22 cellular contexts compared by ENCODE assay signal in genomic region chr1:185419718-185420117, GRCh38.
DNase-seq lines count a peak whose midpoint lies in the region; ATAC-seq and TF ChIP-seq lines count a peak whose summit lies in the region.
"Had no signal": no experiment of that assay in that cellular context is flagged by ENCODE, and none has a peak within 500 bp of the region (broad histone marks: within the 10 kb centered on the region; RNA-seq: fewer than 3 reads in every experiment).

No MANE protein-coding gene starts in this region.

- H2BK5ac ChIP-seq in IMR-90 (ENCODE audit: low read depth, low read length, poor library complexity, severe bottlenecking) = no peak overlapping the region

- no peaks in the 10 kb centered on the region; the same call in 1 of the 2 replicates for H3K9me1 ChIP-seq in IMR-90 (ENCODE audit: insufficient read depth, low read length)

- dilution Hi-C loops in IMR-90 (cut with HindIII; ENCODE audit: low sequenced_read_pairs, unreplicated experiment) = no loop called here

- peaks cover 2% of the 10 kb centered on the region; the same call in 1 of the 2 replicates for H3K4me1 ChIP-seq in IMR-90 (ENCODE audit: control insufficient read depth, insufficient read depth, low read length)
- H3K4me1 ChIP-seq in osteoblast (ENCODE audit: insufficient read depth, low read length) = no peaks in the 10 kb centered on the region
- H3K4me1 ChIP-seq in right atrium auricular region = no peaks in the 10 kb centered on the region
- H3K4me1 ChIP-seq: breast epithelium, gastrocnemius medialis, prostate gland had no signal

- intact Hi-C loops in IMR-90 (cut with micrococcal nuclease) = no loop called here

- no peak overlapping the region for H3K4me3 ChIP-seq in IMR-90 (ENCODE audit: insufficient read depth, low read depth, low read length)
- H3K4me3 ChIP-seq in epithelial cell of esophagus (ENCODE audit: low read length) = no peak overlapping the region
- no peak overlapping the region for H3K4me3 ChIP-seq in osteoblast (ENCODE audit: insufficient read depth, low read length)
- no peak overlapping the region for H3K4me3 ChIP-seq in right atrium auricular region
- H3K4me3 ChIP-seq: breast epithelium, gastrocnemius medialis, lung, prostate gland had no signal

- no peak overlapping the region for H4K8ac ChIP-seq in IMR-90 (ENCODE audit: low read depth in 2 of 2, low read length in 2 of 2)

- peak; percentile 48 for ATAC-seq in IMR-90 (ENCODE audit: low read depth)
- ATAC-seq: gastrocnemius medialis, WTC11 had no signal

- H3K27ac ChIP-seq in IMR-90 (ENCODE audit: insufficient read depth, low read length) = no peak overlapping the region
- no peak overlapping the region for H3K27ac ChIP-seq in osteoblast (ENCODE audit: low read depth, low read length)
- no peak overlapping the region for H3K27ac ChIP-seq in right atrium auricular region
- H3K27ac ChIP-seq: breast epithelium, gastrocnemius medialis, prostate gland had no signal

- H3K9me3 ChIP-seq in IMR-90 (ENCODE audit: control insufficient read depth, insufficient read depth, low read length) (no peaks in the 10 kb centered on the region), osteoblast (ENCODE audit: low read depth, low read length) (no peaks in the 10 kb centered on the region), right atrium auricular region (no peaks in the 10 kb centered on the region)
- H3K9me3 ChIP-seq: breast epithelium, gastrocnemius medialis, prostate gland had no signal

- POLR2A ChIA-PET in IMR-90 (lab: Charles Lee; ENCODE audit: unreplicated experiment) = no interaction called here

- H3K9ac ChIP-seq in IMR-90 (ENCODE audit: low read depth, low read length) = no peak overlapping the region

- no peaks in the 10 kb centered on the region for H3K79me1 ChIP-seq in IMR-90 (ENCODE audit: low read depth in 1 of 2, low read length in 2 of 2)

- H3K4me2 ChIP-seq in IMR-90 (ENCODE audit: low read depth, low read length) (no peak overlapping the region), osteoblast (ENCODE audit: insufficient read depth, low read length) (no peak overlapping the region)

- DNase-seq in EL = peak; percentile 25
- no peak for DNase-seq in IMR-90
- peak; percentile 30 for DNase-seq in epithelial cell of esophagus (ENCODE audit: low read depth)
- DNase-seq in osteoblast (ENCODE audit: insufficient read length, low spot score, missing footprints) = peak; percentile 65
- DNase-seq in anterior cingulate cortex (lab: John Stamatoyannopoulos, UW) = no peak
- DNase-seq in right atrium auricular region (ENCODE audit: low spot score) = no peak
- DNase-seq in H4 (ENCODE audit: low spot score) = no peak
- DNase-seq: activated CD4-positive, alpha-beta T cell treated with anti-CD3 and anti-CD28 coated beads, Interleukin-2, amount 50 U/mL, for 4 hours; activated gamma-delta T cell treated with Interleukin-2 at 50 U/mL for 16 hours; AML-193; CD8-positive, alpha-beta memory T cell; DMS153; effector memory CD4-positive, alpha-beta T cell; gastrocnemius medialis; GDM1; NCI-H187; NCI-H69; T1000 had no signal

- H2BK120ac ChIP-seq in IMR-90 (ENCODE audit: low read depth, low read length) = no peak overlapping the region

- H4K91ac ChIP-seq in IMR-90 (ENCODE audit: insufficient read depth, low read depth, low read length) = no peak overlapping the region

- peaks cover 18% of the 10 kb centered on the region for H3K27me3 ChIP-seq in IMR-90 (ENCODE audit: control insufficient read depth, insufficient read depth, low read length)
- H3K27me3 ChIP-seq in osteoblast (ENCODE audit: insufficient read depth, low read length) = peaks cover 4% of the 10 kb centered on the region
- no peaks in the 10 kb centered on the region for H3K27me3 ChIP-seq in right atrium auricular region
- H3K27me3 ChIP-seq: breast epithelium, gastrocnemius medialis had no signal

- H2BK15ac ChIP-seq in IMR-90 (ENCODE audit: low read depth, low read length) = no peak overlapping the region

- no peak overlapping the region for H4K5ac ChIP-seq in IMR-90 (ENCODE audit: low read depth, low read length)

- CTCF ChIA-PET in IMR-90 (lab: Yijun Ruan, JAX) = interaction anchor here (0.7 kb wide), 2 partner anchors 24 to 43 kb away, joined by 3 read pairs; no protein-coding TSS in a partner anchor

- H3K23ac ChIP-seq in IMR-90 (ENCODE audit: low read depth, low read length) = no peak overlapping the region

- H3K56ac ChIP-seq in IMR-90 (ENCODE audit: extremely low read depth, insufficient read depth, low read length) = no peak overlapping the region

- no peak overlapping the region for H2AK9ac ChIP-seq in IMR-90 (replicated peaks; ENCODE audit: low read depth, low read length, poor library complexity)

- in situ Hi-C loops in IMR-90 (cut with MboI; ENCODE audit: low sequenced_read_pairs) = no loop called here

- no TSS peak for BruUV-seq in IMR-90 (replicated peaks; lab: Mats Ljungman, UMichigan)

- H2AFZ ChIP-seq in IMR-90 (replicated peaks; ENCODE audit: low read length, poor library complexity) (no peak overlapping the region), osteoblast (ENCODE audit: low read length) (peak overlapping the region; percentile 5)

- TF ChIP-seq RAD21 in IMR-90 (IDR thresholded peaks at IDR 0.05; ENCODE audit: low read length) = no peak

- H4K20me1 ChIP-seq in IMR-90 (ENCODE audit: insufficient read depth, low read length) (no peaks in the 10 kb centered on the region), osteoblast (ENCODE audit: insufficient read depth, low read length) (no peaks in the 10 kb centered on the region)

- TF ChIP-seq POLR2A in IMR-90 (IDR thresholded peaks at IDR 0.05; ENCODE audit: low read depth, low read length) = no peak

- no peaks in the 10 kb centered on the region for H3K79me2 ChIP-seq in osteoblast (ENCODE audit: insufficient read depth, low read length)

- H3K36me3 ChIP-seq in IMR-90 (ENCODE audit: control insufficient read depth, insufficient read depth, low read length) = no peaks in the 10 kb centered on the region
- no peaks in the 10 kb centered on the region for H3K36me3 ChIP-seq in osteoblast (ENCODE audit: insufficient read depth, low read length)
- no peaks in the 10 kb centered on the region for H3K36me3 ChIP-seq in right atrium auricular region
- H3K36me3 ChIP-seq: breast epithelium, gastrocnemius medialis, prostate gland had no signal

- H3K18ac ChIP-seq in IMR-90 (ENCODE audit: low read depth, low read length) = no peak overlapping the region

- no CpG with 5 or more reads among the region's 3 CpGs for WGBS in IMR-90 (ENCODE audit: extremely low coverage in 2 of 2, insufficient read length in 1 of 2), 2 experiments

- no peak overlapping the region for H3K4ac ChIP-seq in IMR-90 (ENCODE audit: low read depth, low read length)

- no peak overlapping the region for H2AK5ac ChIP-seq in IMR-90 (ENCODE audit: low read depth, low read length)

- TF ChIP-seq CTCF in IMR-90 (conservative IDR thresholded peaks at IDR 0.05; ENCODE audit: low read depth, low read length) (no peak), epithelial cell of esophagus (IDR thresholded peaks at IDR 0.05; ENCODE audit: insufficient read depth, low read depth, low read length, missing control alignments) (no peak), osteoblast (IDR thresholded peaks at IDR 0.05; ENCODE audit: extremely low read depth, low read depth, low read length) (no peak), right atrium auricular region (IDR thresholded peaks at IDR 0.05) (no peak)

- no peak overlapping the region for H3K14ac ChIP-seq in IMR-90 (replicated peaks; ENCODE audit: low read depth, low read length)

- no peak overlapping the region for H2BK20ac ChIP-seq in IMR-90 (ENCODE audit: low read depth, low read length)

TF ChIP-seq in IMR-90, 13 proteins besides CTCF, POLR2A, EP300 and RAD21:
- no peak for TF ChIP-seq ELK1 (IDR thresholded peaks at IDR 0.05; ENCODE audit: borderline replicate concordance, low read depth, low read length)
- TF ChIP-seq FOS (IDR thresholded peaks at IDR 0.05; ENCODE audit: low read depth, low read length) = no peak
- no peak for TF ChIP-seq RCOR1 (IDR thresholded peaks at IDR 0.05; ENCODE audit: insufficient replicate concordance, low read length)
- no peak for TF ChIP-seq NFE2L2 (IDR thresholded peaks at IDR 0.05; ENCODE audit: low read depth, low read length)
- TF ChIP-seq SMC3 (IDR thresholded peaks at IDR 0.05; ENCODE audit: low read depth, low read length) = no peak

Comparison
In these comparisons a context has a peak if more than half of its experiments do, and no peak if none do; other contexts are left out.
1. DNase-seq: peak in EL (single experiment), epithelial cell of esophagus (single experiment) and osteoblast (single experiment); none in IMR-90 (single experiment), anterior cingulate cortex (0 of 58), right atrium auricular region (single experiment) and H4 (single experiment).